ENCODE assay signal across 27 cellular contexts in genomic region chr3:132360717-132361116, GRCh38. TPM values are rescaled to one million over a fixed set of nuclear protein-coding genes. Genes with fewer than 3 reads are reported as not detected.
"Had no signal": no experiment of that assay in that cellular context is flagged by ENCODE, and none has a peak within 500 bp of the region (broad histone marks: within the 10 kb centered on the region; RNA-seq: fewer than 3 reads in every experiment).

No MANE protein-coding gene starts in this region.

- ATAC-seq: activated naive CD4-positive, alpha-beta T cell treated with anti-CD3 and anti-CD28 coated beads, Interleukin-2, amount 50 U/mL, for 72 hours; activated T-cell treated with anti-CD3 and anti-CD28 coated beads, Interleukin-2, amount 50 U/mL, for 72 hours; esophagus mucosa; foreskin keratinocyte; gastrocnemius medialis; WTC11 had no signal

- DNase-seq: activated CD4-positive, alpha-beta memory T cell treated with anti-CD3 and anti-CD28 coated beads, Interleukin-2, amount 10 ng/mL, durations not matched to agents 7 days and 5 days; activated CD4-positive, alpha-beta T cell treated with anti-CD3 and anti-CD28 coated beads for 1 hour; activated CD4-positive, alpha-beta T cell treated with anti-CD3 and anti-CD28 coated beads for 4 hours; activated CD4-positive, alpha-beta T cell treated with anti-CD3 and anti-CD28 coated beads, Interleukin-2, amount 10 ng/mL, durations not matched to agents 7 days and 5 days; activated CD4-positive, alpha-beta T cell treated with anti-CD3 and anti-CD28 coated beads, Interleukin-2, amount 50 U/mL, for 4 hours; activated CD8-positive, alpha-beta memory T cell treated with anti-CD3 and anti-CD28 coated beads, Interleukin-2, amount 50 U/mL, for 48 hours; activated gamma-delta T cell; activated naive CD4-positive, alpha-beta T cell; activated naive CD4-positive, alpha-beta T cell treated with anti-CD3 and anti-CD28 coated beads, Interleukin-2, amount 10 ng/mL, durations not matched to agents 7 days and 5 days; activated naive CD8-positive, alpha-beta T cell treated with anti-CD3 and anti-CD28 coated beads, Interleukin-2, amount 10 ng/mL, durations not matched to agents 7 days and 5 days; activated T-cell treated with anti-CD3 and anti-CD28 coated beads for 4 hours; activated T-cell treated with anti-CD3 and anti-CD28 coated beads, Interleukin-2, amount 50 U/mL, for 24 hours; activated T-cell treated with anti-CD3 and anti-CD28 coated beads, Interleukin-2, amount 50 U/mL, for 72 hours; dorsolateral prefrontal cortex; effector memory CD4-positive, alpha-beta T cell; endodermal cell; foreskin keratinocyte; gastrocnemius medialis; glutamatergic neuron; T-helper 2 cell had no signal

- H3K9me3 ChIP-seq: ascending aorta, breast epithelium, gastrocnemius medialis had no signal

- H3K4me3 ChIP-seq: ascending aorta, breast epithelium, coronary artery, dorsolateral prefrontal cortex, gastrocnemius medialis had no signal

- H3K27ac ChIP-seq: ascending aorta, breast epithelium, coronary artery, dorsolateral prefrontal cortex, foreskin keratinocyte, gastrocnemius medialis had no signal

- H3K27me3 ChIP-seq: ascending aorta, breast epithelium, foreskin keratinocyte, gastrocnemius medialis had no signal

- H3K36me3 ChIP-seq: ascending aorta, breast epithelium, gastrocnemius medialis had no signal

- H3K4me1 ChIP-seq: ascending aorta, breast epithelium, foreskin keratinocyte, gastrocnemius medialis had no signal

RNA-seq across cellular contexts. Expression of gene ACP3, which starts 43.5 kb away (rescaled TPM):
- total RNA-seq: activated CD4-positive, alpha-beta memory T cell treated with anti-CD3 and anti-CD28 coated beads, Interleukin-2, amount 10 ng/mL, durations not matched to agents 7 days and 5 days; activated CD4-positive, alpha-beta T cell treated with anti-CD3 and anti-CD28 coated beads, Interleukin-2, amount 10 ng/mL, durations not matched to agents 7 days and 5 days; activated naive CD4-positive, alpha-beta T cell treated with anti-CD3 and anti-CD28 coated beads, Interleukin-2, amount 50 U/mL, for 72 hours; activated naive CD8-positive, alpha-beta T cell treated with anti-CD3 and anti-CD28 coated beads, Interleukin-2, amount 10 ng/mL, durations not matched to agents 7 days and 5 days; activated T-cell treated with anti-CD3 and anti-CD28 coated beads, Interleukin-2, amount 50 U/mL, for 72 hours; T-helper 1 cell treated with Interleukin-12 subunit alpha and Interleukin-12 subunit beta and Interleukin-4 antibody, amounts not matched to agents 30 ng/mL and 1 ng/mL, for 36 hours had no signal
